Comparison of ENCODE assay signal across 8 cellular contexts in the genomic region with DNA sequence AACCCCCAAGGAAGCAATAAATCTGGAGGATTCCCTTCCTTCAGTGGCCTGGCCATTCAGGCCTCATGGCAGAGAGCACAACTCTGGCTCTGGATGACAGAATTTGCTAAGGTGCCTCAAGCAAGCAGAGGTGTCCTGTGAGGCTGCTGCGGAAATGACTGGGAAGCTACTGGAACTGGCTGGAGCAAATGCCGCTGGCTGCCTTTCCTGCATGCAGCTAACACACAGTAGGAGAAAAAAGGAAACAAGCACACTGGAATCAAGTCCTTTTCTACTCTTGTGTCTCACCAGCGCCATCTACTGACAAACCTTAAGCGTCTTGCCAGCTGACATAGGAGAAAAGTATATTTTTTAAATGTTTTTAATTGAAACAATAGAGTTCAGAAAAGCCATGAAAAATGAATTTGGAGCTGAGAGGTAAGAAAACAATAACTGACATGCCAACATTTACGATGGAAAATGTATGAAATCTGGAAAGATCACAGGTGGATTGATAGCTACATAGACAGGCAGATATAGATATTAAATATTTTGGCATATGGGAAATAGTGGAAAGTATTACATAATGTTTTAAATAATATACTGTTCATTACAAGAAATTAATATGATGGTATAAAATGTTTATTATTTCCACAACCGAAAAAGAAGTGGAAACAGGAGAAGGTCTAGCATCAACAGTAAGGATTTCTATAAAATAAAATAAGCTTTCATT.
DNase-seq lines count a peak whose midpoint lies in the region; ATAC-seq and TF ChIP-seq lines count a peak whose summit lies in the region.

No MANE protein-coding gene starts in this region.

- POLR2A ChIA-PET in HEK293T (lab: Yijun Ruan, JAX) = no interaction called here

- no peaks in the 10 kb centered on the region for H3K4me1 ChIP-seq in cardiac muscle cell (ENCODE audit: low read depth)
- no peaks in the 10 kb centered on the region for H3K4me1 ChIP-seq in neural progenitor cell
- H3K4me1 ChIP-seq in spleen = no peaks in the 10 kb centered on the region

- no peak overlapping the region for H3K4me2 ChIP-seq in neural progenitor cell

- H3K4me1 Mint-ChIP-seq in neural progenitor cell = peaks cover 17% of the 10 kb centered on the region

- no peaks in the 10 kb centered on the region for H3K36me3 Mint-ChIP-seq in neural progenitor cell

- TF ChIP-seq CTCF in cardiac muscle cell (IDR thresholded peaks at IDR 0.05; ENCODE audit: low read depth, low read length) = peak; percentile 78
- TF ChIP-seq CTCF in epithelial cell of proximal tubule (conservative IDR thresholded peaks at IDR 0.05; ENCODE audit: low read depth, low read length) = peak; percentile 93
- peak; percentile 89 for TF ChIP-seq CTCF in neural progenitor cell (IDR thresholded peaks at IDR 0.05)
- TF ChIP-seq CTCF in spleen (IDR thresholded peaks at IDR 0.05 in 8 of 11, conservative IDR thresholded peaks at IDR 0.05 in 3 of 11) = peak in 5 of 11 experiments; percentile 33 to 50 (median 37)

- H3K9me3 ChIP-seq in cardiac muscle cell (ENCODE audit: low read depth) = no peaks in the 10 kb centered on the region
- H3K9me3 ChIP-seq in neural progenitor cell (ENCODE audit: low read depth) = no peaks in the 10 kb centered on the region
- H3K9me3 ChIP-seq in spleen = no peaks in the 10 kb centered on the region

- H3K36me3 ChIP-seq in cardiac muscle cell (no peaks in the 10 kb centered on the region), neural progenitor cell (no peaks in the 10 kb centered on the region), spleen (no peaks in the 10 kb centered on the region)

- DNase-seq in cardiac muscle cell (ENCODE audit: low read depth in 1 of 2, low spot score in 1 of 2) = peak; percentile 70 to 91
- no peak for DNase-seq in Right ventricle myocardium inferior (ENCODE audit: missing footprints)
- DNase-seq in HEK293T (ENCODE audit: extremely low spot score) = peak; percentile 44
- DNase-seq in NCI-H1092 (lab: John Stamatoyannopoulos, UW) = peak; percentile 81
- peak; percentile 69 for DNase-seq in SIG-M5 treated with dmso at 0.1 percent for 504 hours (lab: John Stamatoyannopoulos, UW; ENCODE audit: unreplicated experiment)
- peak; percentile 39 for DNase-seq in epithelial cell of proximal tubule (ENCODE audit: low read depth)
- peak; percentile 94 for DNase-seq in neural progenitor cell (ENCODE audit: low spot score)
- no peak for DNase-seq in spleen

- no peak overlapping the region for H3K4me3 ChIP-seq in cardiac muscle cell
- no peak overlapping the region for H3K4me3 ChIP-seq in epithelial cell of proximal tubule (ENCODE audit: low read depth, low read length)
- H3K4me3 ChIP-seq in neural progenitor cell = no peak overlapping the region
- no peak overlapping the region for H3K4me3 ChIP-seq in spleen

- H3F3A ChIP-seq in neural progenitor cell (ENCODE audit: low read depth) = no peaks in the 10 kb centered on the region

- H3K27me3 Mint-ChIP-seq in neural progenitor cell (ENCODE audit: insufficient read depth, low read depth) = no peaks in the 10 kb centered on the region

- H3K27ac ChIP-seq in cardiac muscle cell (no peak overlapping the region), neural progenitor cell (no peak overlapping the region), spleen (no peak overlapping the region)

- intact Hi-C loops in Right ventricle myocardium inferior (cut with DNase I) (loop anchor here (5.0 kb wide), 1 partner anchor 259 kb away; no protein-coding TSS in a partner anchor), spleen (cut with DNase I; ENCODE audit: low total_unique reads) (no loop called here)

- H3K79me2 ChIP-seq in neural progenitor cell (ENCODE audit: low read depth) = no peaks in the 10 kb centered on the region

- no peak overlapping the region for H3K27ac Mint-ChIP-seq in neural progenitor cell

- H2AFZ ChIP-seq in neural progenitor cell (replicated peaks) = peak overlapping the region; percentile 77

- no peaks in the 10 kb centered on the region for H3K9me3 Mint-ChIP-seq in neural progenitor cell

- no peak overlapping the region for H3K9ac ChIP-seq in neural progenitor cell

- WGBS in spleen, 5 donors = 13 to 16% (median 15%) methylated on average over 6 of the region's 6 CpGs

- no peak for TF ChIP-seq POLR2A in spleen (IDR thresholded peaks at IDR 0.05)

- no peak for ATAC-seq in Right ventricle myocardium inferior

- H3K27me3 ChIP-seq in cardiac muscle cell = no peaks in the 10 kb centered on the region
- H3K27me3 ChIP-seq in neural progenitor cell = no peaks in the 10 kb centered on the region
- no peaks in the 10 kb centered on the region for H3K27me3 ChIP-seq in spleen (replicated peaks in 1 of 7)

- H3K4me3 Mint-ChIP-seq in neural progenitor cell = no peak overlapping the region

- CTCF ChIA-PET in HEK293T (lab: Yijun Ruan, JAX) = interaction anchor here (0.6 to 1.1 kb wide), 3 partner anchors 172 to 256 kb away, joined by 3 to 4 read pairs (median 3); no protein-coding TSS in a partner anchor

- no peaks in the 10 kb centered on the region for H4K20me1 ChIP-seq in neural progenitor cell (ENCODE audit: low read depth)

TF ChIP-seq in HEK293T, 16 proteins besides CTCF, POLR2A, EP300 and RAD21:
- TF ChIP-seq L3MBTL2 (conservative IDR thresholded peaks at IDR 0.05) (no peak), ZNF384 (IDR thresholded peaks at IDR 0.05) (no peak), PKNOX1 (IDR thresholded peaks at IDR 0.05) (no peak), ARNT (IDR thresholded peaks at IDR 0.05) (no peak), CTBP1 (IDR thresholded peaks at IDR 0.05; ENCODE audit: borderline replicate concordance) (no peak), SP1 (IDR thresholded peaks at IDR 0.05) (no peak), BHLHE40 (IDR thresholded peaks at IDR 0.05; ENCODE audit: borderline replicate concordance) (no peak), FOXK2 (IDR thresholded peaks at IDR 0.05) (no peak), SUZ12 (IDR thresholded peaks at IDR 0.05) (no peak), ELF4 (IDR thresholded peaks at IDR 0.05) (no peak), NFRKB (IDR thresholded peaks at IDR 0.05) (no peak), LEF1 (IDR thresholded peaks at IDR 0.05; ENCODE audit: borderline replicate concordance) (no peak), FOXM1 (IDR thresholded peaks at IDR 0.05; ENCODE audit: borderline replicate concordance) (no peak), HDGF (IDR thresholded peaks at IDR 0.05; ENCODE audit: borderline replicate concordance) (no peak), TARDBP (IDR thresholded peaks at IDR 0.05) (no peak)

Comparison
In these comparisons a context has a peak if more than half of its experiments do, and no peak if none do; other contexts are left out.
1. DNase-seq: peak in cardiac muscle cell (2 of 2), HEK293T (single experiment), NCI-H1092 (single experiment), SIG-M5 treated with dmso at 0.1 percent for 504 hours (single experiment), epithelial cell of proximal tubule (single experiment) and neural progenitor cell (single experiment); none in Right ventricle myocardium inferior (single experiment) and spleen (single experiment).